Comparison of ENCODE assay signal across 16 cellular contexts in genomic region chr9:82488319-82488701, GRCh38.
A peak's percentile ranks its signal among the peaks of the same experiment; 100 is the strongest.
DNase-seq lines count a peak whose midpoint lies in the region; ATAC-seq and TF ChIP-seq lines count a peak whose summit lies in the region.
"Had no signal": no experiment of that assay in that cellular context is flagged by ENCODE, and none has a peak within 500 bp of the region (broad histone marks: within the 10 kb centered on the region; RNA-seq: fewer than 3 reads in every experiment).

No MANE protein-coding gene starts in this region.

- H3K4me3 ChIP-seq in left ventricle myocardium inferior (no peak overlapping the region), sigmoid colon (no peak overlapping the region)
- H3K4me3 ChIP-seq: upper lobe of right lung had no signal

- H3K27ac Mint-ChIP-seq in progenitor cell of endocrine pancreas, result no peak overlapping the region
- H3K27ac Mint-ChIP-seq in naive thymus-derived CD8-positive, alpha-beta T cell, result no peak overlapping the region
- H3K27ac Mint-ChIP-seq: activated CD8-positive, alpha-beta T cell treated with anti-CD3 and anti-CD28 coated beads, Interleukin-2, amount 10 ng/mL, durations not matched to agents 7 days and 5 days; B cell; nephron progenitor cell had no signal

- H3K36me3 Mint-ChIP-seq in progenitor cell of endocrine pancreas (ENCODE audit: insufficient read depth), result no peaks in the 10 kb centered on the region
- no peaks in the 10 kb centered on the region for H3K36me3 Mint-ChIP-seq in naive thymus-derived CD8-positive, alpha-beta T cell

- no peaks in the 10 kb centered on the region for H3K9me3 ChIP-seq in left ventricle myocardium inferior (replicated peaks)
- no peaks in the 10 kb centered on the region for H3K9me3 ChIP-seq in sigmoid colon
- H3K9me3 ChIP-seq: upper lobe of right lung had no signal

- POLR2A ChIA-PET in naive thymus-derived CD8-positive, alpha-beta T cell (lab: Charles Lee), result no interaction called here

- DNase-seq in GM04503 (ENCODE audit: low read depth) (peak; percentile 22), left ventricle myocardium inferior (no peak), sigmoid colon (no peak), progenitor cell of endocrine pancreas (ENCODE audit: low spot score, unreplicated experiment) (no peak), nucleus accumbens (lab: John Stamatoyannopoulos, UW) (no peak)
- no peak for DNase-seq in activated CD4-positive, alpha-beta T cell treated with anti-CD3 and anti-CD28 coated beads for 4 hours
- no peak for DNase-seq in naive thymus-derived CD8-positive, alpha-beta T cell
- DNase-seq: activated CD8-positive, alpha-beta T cell treated with anti-CD3 and anti-CD28 coated beads, Interleukin-2, amount 10 ng/mL, durations not matched to agents 7 days and 5 days; activated gamma-delta T cell; effector memory CD4-positive, alpha-beta T cell; HCEC 1CT; MV-4-11; nephron progenitor cell; upper lobe of right lung had no signal

- intact Hi-C loops in left ventricle myocardium inferior (cut with micrococcal nuclease), result no loop called here
- intact Hi-C loops in sigmoid colon (cut with DNase I), result no loop called here

- H3K27me3 ChIP-seq in left ventricle myocardium inferior (ENCODE audit: low read depth) (no peaks in the 10 kb centered on the region), sigmoid colon (no peaks in the 10 kb centered on the region)
- H3K27me3 ChIP-seq: upper lobe of right lung had no signal

- TF ChIP-seq POLR2A in sigmoid colon (IDR thresholded peaks at IDR 0.05), result no peak

- no peak for TF ChIP-seq EP300 in sigmoid colon (IDR thresholded peaks at IDR 0.05)

- TF ChIP-seq CTCF in left ventricle myocardium inferior (IDR thresholded peaks at IDR 0.05; ENCODE audit: borderline replicate concordance), result no peak
- no peak for TF ChIP-seq CTCF in sigmoid colon (IDR thresholded peaks at IDR 0.05)
- no peak for TF ChIP-seq CTCF in progenitor cell of endocrine pancreas (IDR thresholded peaks at IDR 0.05; ENCODE audit: unreplicated experiment)

- H3K4me1 Mint-ChIP-seq in progenitor cell of endocrine pancreas (ENCODE audit: low read depth), result no peaks in the 10 kb centered on the region
- H3K4me1 Mint-ChIP-seq in naive thymus-derived CD8-positive, alpha-beta T cell, result no peaks in the 10 kb centered on the region

- H3K4me1 ChIP-seq in left ventricle myocardium inferior (peaks cover 34% of the 10 kb centered on the region), sigmoid colon (peaks cover 0 to 21% (median 14%) of the 10 kb centered on the region in 4 donors)
- H3K4me1 ChIP-seq: upper lobe of right lung had no signal

- WGBS in sigmoid colon, 2 donors, result 79 to 88% methylated on average over 5 of the region's 5 CpGs

- no peak for ATAC-seq in naive thymus-derived CD8-positive, alpha-beta T cell
- ATAC-seq: activated CD8-positive, alpha-beta T cell treated with anti-CD3 and anti-CD28 coated beads, Interleukin-2, amount 10 ng/mL, durations not matched to agents 7 days and 5 days had no signal

- H3K27ac ChIP-seq in left ventricle myocardium inferior (replicated peaks) (peak overlapping the region; percentile 85), sigmoid colon (peak overlapping the region in 3 of 4 donors; percentile 9 to 54 (median 34))
- H3K27ac ChIP-seq: upper lobe of right lung had no signal

- no peaks in the 10 kb centered on the region for H3K9me3 Mint-ChIP-seq in progenitor cell of endocrine pancreas (ENCODE audit: low read depth)
- peaks cover 0 to 7% (median 0%) of the 10 kb centered on the region in 9 donors for H3K9me3 Mint-ChIP-seq in naive thymus-derived CD8-positive, alpha-beta T cell
- H3K9me3 Mint-ChIP-seq: nephron progenitor cell had no signal

- no peaks in the 10 kb centered on the region for H3K36me3 ChIP-seq in left ventricle myocardium inferior
- no peaks in the 10 kb centered on the region for H3K36me3 ChIP-seq in sigmoid colon
- H3K36me3 ChIP-seq: upper lobe of right lung had no signal

- H3K27me3 Mint-ChIP-seq in progenitor cell of endocrine pancreas, result peaks cover 4% of the 10 kb centered on the region
- H3K27me3 Mint-ChIP-seq in naive thymus-derived CD8-positive, alpha-beta T cell, result no peaks in the 10 kb centered on the region
- H3K27me3 Mint-ChIP-seq: B cell had no signal

- no peak overlapping the region for H3K4me3 Mint-ChIP-seq in progenitor cell of endocrine pancreas (ENCODE audit: low read depth)
- H3K4me3 Mint-ChIP-seq in naive thymus-derived CD8-positive, alpha-beta T cell, result no peak overlapping the region
- H3K4me3 Mint-ChIP-seq: activated CD8-positive, alpha-beta T cell treated with anti-CD3 and anti-CD28 coated beads, Interleukin-2, amount 10 ng/mL, durations not matched to agents 7 days and 5 days; B cell; nephron progenitor cell had no signal

TF ChIP-seq in PFSK-1, 5 proteins besides CTCF, POLR2A, EP300 and RAD21:
- TF ChIP-seq TAF1 (IDR thresholded peaks at IDR 0.05; ENCODE audit: borderline replicate concordance, insufficient read depth, low read length) (no peak), SIN3A (IDR thresholded peaks at IDR 0.05; ENCODE audit: borderline replicate concordance, insufficient read depth, low read length) (0 out of 2 replicates have a peak, but pooled peaks have one; percentile 34), FOXP2 (optimal IDR thresholded peaks at IDR 0.05; ENCODE audit: borderline replicate concordance, extremely low read depth, extremely low read length, insufficient read depth) (no peak), POLR2AphosphoS5 (IDR thresholded peaks at IDR 0.05; ENCODE audit: low read depth, low read length) (peak; percentile 55; the same call in 1 of the 2 replicates)
